23 cellular contexts compared by ENCODE assay signal in genomic region chr18:78296152-78296551, GRCh38.
A peak's percentile ranks its signal among the peaks of the same experiment; 100 is the strongest.
DNase-seq lines count a peak whose midpoint lies in the region; ATAC-seq, FAIRE-seq and TF ChIP-seq lines count a peak whose summit lies in the region.
"Had no signal": no experiment of that assay in that cellular context is flagged by ENCODE, and none has a peak within 500 bp of the region (broad histone marks: within the 10 kb centered on the region; RNA-seq: fewer than 3 reads in every experiment).

No MANE protein-coding gene starts in this region.

- no peaks in the 10 kb centered on the region for H3K23me2 ChIP-seq in H1 (ENCODE audit: low read depth, low read length)

- no peaks in the 10 kb centered on the region for H3K36me3 Mint-ChIP-seq in activated CD4-positive, alpha-beta T cell treated with anti-CD3 and anti-CD28 coated beads, Interleukin-2, amount 10 ng/mL, durations not matched to agents 24 days and 14 days (ENCODE audit: low read depth)
- H3K36me3 Mint-ChIP-seq: CD4-positive, CD25-positive, alpha-beta regulatory T cell; CD8-positive, alpha-beta T cell had no signal

- no peak overlapping the region for H2AK5ac ChIP-seq in H1 (ENCODE audit: low read depth, low read length)

- 91% methylated on average over 14 of the region's 14 CpGs; no CpG with 5 or more reads in 1 of the 2 experiments for WGBS in H1 (ENCODE audit: extremely low coverage in 1 of 2, insufficient coverage in 1 of 2, insufficient read length in 1 of 2, insufficient replicate concordance in 2 of 2, low coverage in 1 of 2, low lambda C conversion rate in 2 of 2, missing lambda C conversion rate in 1 of 2), 2 experiments
- WGBS in right lobe of liver (ENCODE audit: insufficient coverage, low coverage, low lambda C conversion rate, missing lambda C conversion rate) = 57% methylated on average over 12 of the region's 14 CpGs

- H3K14ac ChIP-seq in H1 (ENCODE audit: insufficient read length) = no peak overlapping the region

- peak overlapping the region; percentile 60; the same call in 1 of the 2 replicates for H2AFZ ChIP-seq in H1 (ENCODE audit: low read length)
- H2AFZ ChIP-seq: GM23248 had no signal

- H2BK120ac ChIP-seq in H1 (replicated peaks; ENCODE audit: low read depth, low read length) = no peak overlapping the region

- TF ChIP-seq RAD21 in H1 (IDR thresholded peaks at IDR 0.05 in 1 of 2, conservative IDR thresholded peaks at IDR 0.05 in 1 of 2; ENCODE audit: low read depth in 2 of 2, low read length in 2 of 2) = no peak

- H3K79me1 ChIP-seq in H1 (ENCODE audit: low read depth, low read length) = no peaks in the 10 kb centered on the region

- H3K23ac ChIP-seq in H1 (ENCODE audit: insufficient read length) = no peak overlapping the region

- H2BK20ac ChIP-seq in H1 (ENCODE audit: low read length) = no peak overlapping the region

- H3K36me3 ChIP-seq in H1 (ENCODE audit: control insufficient read depth in 2 of 4, insufficient read depth in 4 of 4, low read length in 3 of 4) = no peaks in the 10 kb centered on the region
- H3K36me3 ChIP-seq in right lobe of liver = no peaks in the 10 kb centered on the region
- no peaks in the 10 kb centered on the region for H3K36me3 ChIP-seq in upper lobe of right lung
- H3K36me3 ChIP-seq: BLaER1 had no signal

- no peaks in the 10 kb centered on the region for H3K79me2 ChIP-seq in H1 (ENCODE audit: control insufficient read depth in 1 of 2, insufficient read depth in 2 of 2, low read length in 2 of 2)

- intact Hi-C loops in activated CD4-positive, alpha-beta T cell treated with anti-CD3 and anti-CD28 coated beads, Interleukin-2, amount 10 ng/mL, durations not matched to agents 24 days and 14 days (cut with micrococcal nuclease) = no loop called here
- intact Hi-C loops in right lobe of liver (cut with DNase I) (no loop called here), upper lobe of right lung (cut with DNase I) (no loop called here)

- CTCF ChIA-PET in H1 (lab: Charles Lee; ENCODE audit: partially characterized antibody) = no interaction called here

- H3K9me3 ChIP-seq in H1 (ENCODE audit: insufficient read depth in 2 of 2, low read depth in 1 of 2, low read length in 1 of 2) (peaks cover 0 to 4% of the 10 kb centered on the region in 2 experiments; a peak in 1 of 4 replicates), right lobe of liver (no peaks in the 10 kb centered on the region), upper lobe of right lung (no peaks in the 10 kb centered on the region)
- H3K9me3 ChIP-seq: BLaER1, Caco-2 had no signal

- H2BK12ac ChIP-seq in H1 (ENCODE audit: low read depth, low read length) = no peak overlapping the region

- peak; percentile 39 to 63 (median 54) for ATAC-seq in right lobe of liver
- no peak for ATAC-seq in upper lobe of right lung
- ATAC-seq: CD8-positive, alpha-beta T cell; GM12878; HCT116 had no signal

- peak; percentile 43 for DNase-seq in activated CD4-positive, alpha-beta T cell treated with anti-CD3 and anti-CD28 coated beads, Interleukin-2, amount 10 ng/mL, durations not matched to agents 24 days and 14 days
- DNase-seq in activated CD4-positive, alpha-beta T cell treated with anti-CD3 and anti-CD28 coated beads, Interleukin-2, amount 50 U/mL, for 48 hours = no peak
- DNase-seq in H1 (ENCODE audit: low read depth in 1 of 2, low spot score in 2 of 2) = no peak
- DNase-seq in right lobe of liver = no peak
- no peak for DNase-seq in upper lobe of right lung
- DNase-seq in NCI-H1694 treated with DMSO at 0.1 percent for 48 hours (lab: John Stamatoyannopoulos, UW) = no peak
- DNase-seq: Caco-2; CD4-positive, CD25-positive, alpha-beta regulatory T cell; CD8-positive, alpha-beta T cell; DMS153; DND-41; EL; GDM1; GM23248; H9 had no signal

- H3K27ac ChIP-seq in H1 (ENCODE audit: low read depth, low read length) (no peak overlapping the region), right lobe of liver (no peak overlapping the region), upper lobe of right lung (no peak overlapping the region)
- H3K27ac ChIP-seq: 22Rv1, BLaER1, C4-2B, GM23248 had no signal

- H3K56ac ChIP-seq in H1 (replicated peaks; ENCODE audit: insufficient read length, low read depth, low read length) = no peak overlapping the region

- no peak for TF ChIP-seq CTCF in H1 (IDR thresholded peaks at IDR 0.05; ENCODE audit: control extremely low read depth in 1 of 3, insufficient read depth in 1 of 3, low read depth in 1 of 3, low read length in 3 of 3)
- TF ChIP-seq CTCF in right lobe of liver (IDR thresholded peaks at IDR 0.05) = no peak
- no peak for TF ChIP-seq CTCF in upper lobe of right lung (IDR thresholded peaks at IDR 0.05)

- no peak for TF ChIP-seq POLR2A in H1 (IDR thresholded peaks at IDR 0.05; ENCODE audit: control extremely low read depth in 1 of 2, low read depth in 2 of 2, low read length in 2 of 2)
- TF ChIP-seq POLR2A in right lobe of liver (IDR thresholded peaks at IDR 0.05) = no peak

- H3K4me2 ChIP-seq in H1 (ENCODE audit: insufficient read depth in 1 of 2, low read depth in 2 of 2, low read length in 2 of 2) = no peak overlapping the region
- H3K4me2 ChIP-seq: BLaER1 had no signal

- no peak for TF ChIP-seq EP300 in H1 (IDR thresholded peaks at IDR 0.05; ENCODE audit: borderline replicate concordance in 1 of 2, low read depth in 2 of 2, low read length in 2 of 2)

- no peak overlapping the region for H4K91ac ChIP-seq in H1 (replicated peaks; ENCODE audit: insufficient read length, low read length)

- no peak overlapping the region for H3K4ac ChIP-seq in H1 (replicated peaks; ENCODE audit: insufficient read length, low read depth, low read length)

- no peaks in the 10 kb centered on the region for H3K9me3 Mint-ChIP-seq in activated CD4-positive, alpha-beta T cell treated with anti-CD3 and anti-CD28 coated beads, Interleukin-2, amount 10 ng/mL, durations not matched to agents 24 days and 14 days
- H3K9me3 Mint-ChIP-seq: CD8-positive, alpha-beta T cell; H9 had no signal

- no peaks in the 10 kb centered on the region for H4K20me1 ChIP-seq in H1 (replicated peaks in 1 of 2; ENCODE audit: control insufficient read depth in 1 of 2, insufficient read depth in 2 of 2, low read length in 2 of 2)
- H4K20me1 ChIP-seq: BLaER1 had no signal

- no peak overlapping the region for H3K9ac ChIP-seq in H1 (replicated peaks in 1 of 4; ENCODE audit: extremely low read depth in 1 of 4, low read depth in 3 of 4, low read length in 3 of 4)
- H3K9ac ChIP-seq: BLaER1, GM23248 had no signal

- no peak overlapping the region for H4K5ac ChIP-seq in H1 (ENCODE audit: insufficient read length, low read depth, low read length)

- no peak overlapping the region for H3K4me3 ChIP-seq in H1 (ENCODE audit: extremely low read depth in 1 of 4, insufficient read depth in 2 of 4, low read depth in 3 of 4, low read length in 4 of 4)
- H3K4me3 ChIP-seq in right lobe of liver = no peak overlapping the region
- no peak overlapping the region for H3K4me3 ChIP-seq in upper lobe of right lung
- H3K4me3 ChIP-seq: BLaER1, GM12878, GM23248 had no signal

- no peak overlapping the region for H4K8ac ChIP-seq in H1 (ENCODE audit: extremely low read depth, insufficient read depth, low read length)

- no peaks in the 10 kb centered on the region for H3K27me3 ChIP-seq in H1 (replicated peaks in 1 of 4; ENCODE audit: control insufficient read depth in 3 of 4, extremely low read depth in 1 of 4, insufficient read depth in 3 of 4, low read length in 3 of 4)
- no peaks in the 10 kb centered on the region for H3K27me3 ChIP-seq in right lobe of liver
- no peaks in the 10 kb centered on the region for H3K27me3 ChIP-seq in upper lobe of right lung

- no peak overlapping the region for H3K27ac Mint-ChIP-seq in activated CD4-positive, alpha-beta T cell treated with anti-CD3 and anti-CD28 coated beads, Interleukin-2, amount 10 ng/mL, durations not matched to agents 24 days and 14 days
- H3K27ac Mint-ChIP-seq: B cell; CD4-positive, CD25-positive, alpha-beta regulatory T cell; CD8-positive, alpha-beta T cell; H9 had no signal

- no peaks in the 10 kb centered on the region for H3K4me1 Mint-ChIP-seq in activated CD4-positive, alpha-beta T cell treated with anti-CD3 and anti-CD28 coated beads, Interleukin-2, amount 10 ng/mL, durations not matched to agents 24 days and 14 days
- H3K4me1 Mint-ChIP-seq: B cell; CD4-positive, CD25-positive, alpha-beta regulatory T cell had no signal

- H2BK5ac ChIP-seq in H1 (ENCODE audit: low read depth, low read length) = no peak overlapping the region

- no peak for FAIRE-seq in H1 (lab: Jason Lieb, UNC)
- FAIRE-seq: A204.1, GM12878, GM18507 had no signal

- H2BK15ac ChIP-seq in H1 (ENCODE audit: low read length) = no peak overlapping the region

- no peak overlapping the region for H3K18ac ChIP-seq in H1 (ENCODE audit: extremely low read depth, low read length)

- no peaks in the 10 kb centered on the region for H3K27me3 Mint-ChIP-seq in activated CD4-positive, alpha-beta T cell treated with anti-CD3 and anti-CD28 coated beads, Interleukin-2, amount 10 ng/mL, durations not matched to agents 24 days and 14 days
- H3K27me3 Mint-ChIP-seq: B cell; CD4-positive, CD25-positive, alpha-beta regulatory T cell had no signal

- POLR2A ChIA-PET in H1 (lab: Charles Lee; ENCODE audit: partially characterized antibody) = no interaction called here

- H3K4me3 Mint-ChIP-seq in activated CD4-positive, alpha-beta T cell treated with anti-CD3 and anti-CD28 coated beads, Interleukin-2, amount 10 ng/mL, durations not matched to agents 24 days and 14 days = no peak overlapping the region
- H3K4me3 Mint-ChIP-seq: B cell; CD4-positive, CD25-positive, alpha-beta regulatory T cell; CD8-positive, alpha-beta T cell; H9 had no signal

- H3K4me1 ChIP-seq in H1 (replicated peaks in 1 of 4; ENCODE audit: control insufficient read depth in 3 of 4, insufficient read depth in 4 of 4, low read length in 3 of 4) (peaks cover 4 to 10% (median 8%) of the 10 kb centered on the region in 4 experiments; a peak in 5 of 7 replicates), right lobe of liver (no peaks in the 10 kb centered on the region), upper lobe of right lung (peaks cover 8% of the 10 kb centered on the region)
- H3K4me1 ChIP-seq: BLaER1, Caco-2 had no signal

TF ChIP-seq in H1, 55 proteins besides CTCF, POLR2A, EP300 and RAD21:
- TF ChIP-seq CTBP2 (IDR thresholded peaks at IDR 0.05; ENCODE audit: borderline replicate concordance, insufficient read depth, insufficient read length, low read length) = no peak
- no peak for TF ChIP-seq SP2 (IDR thresholded peaks at IDR 0.05; ENCODE audit: low read length)
- TF ChIP-seq CBX5 (IDR thresholded peaks at IDR 0.05; ENCODE audit: low read depth, low read length) = no peak
- no peak for TF ChIP-seq SIX5 (IDR thresholded peaks at IDR 0.05; ENCODE audit: low read depth, low read length)
- TF ChIP-seq, protein P1, sequence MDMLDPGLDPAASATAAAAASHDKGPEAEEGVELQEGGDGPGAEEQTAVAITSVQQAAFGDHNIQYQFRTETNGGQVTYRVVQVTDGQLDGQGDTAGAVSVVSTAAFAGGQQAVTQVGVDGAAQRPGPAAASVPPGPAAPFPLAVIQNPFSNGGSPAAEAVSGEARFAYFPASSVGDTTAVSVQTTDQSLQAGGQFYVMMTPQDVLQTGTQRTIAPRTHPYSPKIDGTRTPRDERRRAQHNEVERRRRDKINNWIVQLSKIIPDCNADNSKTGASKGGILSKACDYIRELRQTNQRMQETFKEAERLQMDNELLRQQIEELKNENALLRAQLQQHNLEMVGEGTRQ (IDR thresholded peaks at IDR 0.05; ENCODE audit: low read length) = no peak
